In the genomic region with DNA sequence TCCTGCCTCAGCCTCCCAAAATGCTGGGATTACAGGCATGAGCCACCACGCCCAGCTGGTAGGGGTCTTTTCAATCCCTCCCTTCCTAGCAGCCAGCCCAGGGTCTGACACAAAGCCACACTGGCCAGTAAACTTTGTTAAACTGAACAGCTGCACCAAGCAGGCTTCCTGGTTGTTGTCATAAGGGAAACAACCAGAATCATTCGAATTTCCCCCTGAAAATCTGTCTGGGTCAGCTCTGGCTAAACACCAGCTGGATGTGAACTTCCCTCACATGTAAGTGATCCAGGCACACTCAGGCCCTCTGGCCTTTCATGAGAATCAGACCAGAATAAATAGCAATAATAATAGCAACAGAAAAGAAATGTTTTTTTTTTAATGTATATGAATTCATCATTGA, we compare ENCODE assay signal across 1 cellular context.
TF ChIP-seq lines count a peak whose summit lies in the region.

No MANE protein-coding gene starts in this region.

TF ChIP-seq in GM12878, 131 proteins besides CTCF, POLR2A, EP300 and RAD21:
- TF ChIP-seq GATAD2B (conservative IDR thresholded peaks at IDR 0.05; ENCODE audit: low read depth): no peak
- TF ChIP-seq KAT2A (conservative IDR thresholded peaks at IDR 0.05; ENCODE audit: control insufficient read depth, low read depth, low read length): no peak
- no peak for TF ChIP-seq NR2C1 (IDR thresholded peaks at IDR 0.05)
- no peak for TF ChIP-seq ZNF24 (IDR thresholded peaks at IDR 0.05)
- TF ChIP-seq RUNX3 (IDR thresholded peaks at IDR 0.05; ENCODE audit: low read length): no peak
- no peak for TF ChIP-seq RBBP5 (conservative IDR thresholded peaks at IDR 0.05)
- no peak for TF ChIP-seq SUZ12 (IDR thresholded peaks at IDR 0.05; ENCODE audit: unreplicated experiment)
- TF ChIP-seq RFX5 (IDR thresholded peaks at IDR 0.05; ENCODE audit: low read depth, low read length): no peak
- TF ChIP-seq STAT3 (IDR thresholded peaks at IDR 0.05; ENCODE audit: low read depth, low read length): no peak
- no peak for TF ChIP-seq MYC (IDR thresholded peaks at IDR 0.05; ENCODE audit: insufficient read depth, insufficient read length, insufficient replicate concordance, low read length, severe bottlenecking)
- TF ChIP-seq NR2F1 (conservative IDR thresholded peaks at IDR 0.05): no peak
- TF ChIP-seq, protein P1, sequence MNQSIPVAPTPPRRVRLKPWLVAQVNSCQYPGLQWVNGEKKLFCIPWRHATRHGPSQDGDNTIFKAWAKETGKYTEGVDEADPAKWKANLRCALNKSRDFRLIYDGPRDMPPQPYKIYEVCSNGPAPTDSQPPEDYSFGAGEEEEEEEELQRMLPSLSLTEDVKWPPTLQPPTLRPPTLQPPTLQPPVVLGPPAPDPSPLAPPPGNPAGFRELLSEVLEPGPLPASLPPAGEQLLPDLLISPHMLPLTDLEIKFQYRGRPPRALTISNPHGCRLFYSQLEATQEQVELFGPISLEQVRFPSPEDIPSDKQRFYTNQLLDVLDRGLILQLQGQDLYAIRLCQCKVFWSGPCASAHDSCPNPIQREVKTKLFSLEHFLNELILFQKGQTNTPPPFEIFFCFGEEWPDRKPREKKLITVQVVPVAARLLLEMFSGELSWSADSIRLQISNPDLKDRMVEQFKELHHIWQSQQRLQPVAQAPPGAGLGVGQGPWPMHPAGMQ (IDR thresholded peaks at IDR 0.05; ENCODE audit: borderline replicate concordance): no peak
- no peak for TF ChIP-seq FOS (IDR thresholded peaks at IDR 0.05; ENCODE audit: borderline replicate concordance, extremely low read depth, insufficient read length)
- TF ChIP-seq POLR2AphosphoS5 (IDR thresholded peaks at IDR 0.05; ENCODE audit: low read length): no peak
- TF ChIP-seq BRCA1 (IDR thresholded peaks at IDR 0.05; ENCODE audit: low read depth, low read length): no peak
- no peak for TF ChIP-seq ZNF384 (IDR thresholded peaks at IDR 0.05; ENCODE audit: borderline replicate concordance, low read depth, low read length)
- TF ChIP-seq, protein P2, sequence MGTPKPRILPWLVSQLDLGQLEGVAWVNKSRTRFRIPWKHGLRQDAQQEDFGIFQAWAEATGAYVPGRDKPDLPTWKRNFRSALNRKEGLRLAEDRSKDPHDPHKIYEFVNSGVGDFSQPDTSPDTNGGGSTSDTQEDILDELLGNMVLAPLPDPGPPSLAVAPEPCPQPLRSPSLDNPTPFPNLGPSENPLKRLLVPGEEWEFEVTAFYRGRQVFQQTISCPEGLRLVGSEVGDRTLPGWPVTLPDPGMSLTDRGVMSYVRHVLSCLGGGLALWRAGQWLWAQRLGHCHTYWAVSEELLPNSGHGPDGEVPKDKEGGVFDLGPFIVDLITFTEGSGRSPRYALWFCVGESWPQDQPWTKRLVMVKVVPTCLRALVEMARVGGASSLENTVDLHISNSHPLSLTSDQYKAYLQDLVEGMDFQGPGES (IDR thresholded peaks at IDR 0.05): no peak
